ENCODE assay signal across 24 cellular contexts in genomic region chr1:201690528-201690927, GRCh38.
DNase-seq lines count a peak whose midpoint lies in the region; ATAC-seq, FAIRE-seq and TF ChIP-seq lines count a peak whose summit lies in the region.
"Had no signal": no experiment of that assay in that cellular context is flagged by ENCODE, and none has a peak within 500 bp of the region (broad histone marks: within the 10 kb centered on the region; RNA-seq: fewer than 3 reads in every experiment).

No MANE protein-coding gene starts in this region.

- H3K14ac ChIP-seq in H1 (ENCODE audit: insufficient read length) = no peak overlapping the region

- no peaks in the 10 kb centered on the region for H3K36me3 ChIP-seq in H1 (ENCODE audit: control insufficient read depth in 2 of 4, insufficient read depth in 4 of 4, low read length in 3 of 4)
- H3K36me3 ChIP-seq in left lung = no peaks in the 10 kb centered on the region

- H3K79me1 ChIP-seq in H1 (ENCODE audit: low read depth, low read length) = peaks cover 9% of the 10 kb centered on the region; the same call in 1 of the 2 replicates

- H3K36me3 Mint-ChIP-seq in activated naive CD8-positive, alpha-beta T cell = no peaks in the 10 kb centered on the region
- no peaks in the 10 kb centered on the region for H3K36me3 Mint-ChIP-seq in activated naive CD8-positive, alpha-beta T cell treated with anti-CD3 and anti-CD28 coated beads for 36 hours
- no peaks in the 10 kb centered on the region for H3K36me3 Mint-ChIP-seq in glutamatergic neuron (ENCODE audit: unreplicated experiment)
- H3K36me3 Mint-ChIP-seq: CD8-positive, alpha-beta T cell had no signal

- H3K27ac ChIP-seq in H1 (ENCODE audit: low read depth, low read length) (no peak overlapping the region), left lung (no peak overlapping the region)
- H3K27ac ChIP-seq: 22Rv1; A549; BLaER1 treated with 17β-estradiol and CSF1 and Interleukin-3, amounts not matched to agents 10 nM and 100 nM; C4-2B had no signal

- no peak overlapping the region for H2AK5ac ChIP-seq in H1 (ENCODE audit: low read depth, low read length)

- H4K91ac ChIP-seq in H1 (replicated peaks; ENCODE audit: insufficient read length, low read length) = no peak overlapping the region

- no peak overlapping the region for H2BK120ac ChIP-seq in H1 (replicated peaks; ENCODE audit: low read depth, low read length)

- no peaks in the 10 kb centered on the region for H3K9me3 Mint-ChIP-seq in activated naive CD8-positive, alpha-beta T cell (ENCODE audit: low read depth)
- H3K9me3 Mint-ChIP-seq in activated naive CD8-positive, alpha-beta T cell treated with anti-CD3 and anti-CD28 coated beads for 36 hours = peaks cover 4% of the 10 kb centered on the region
- peaks cover 17% of the 10 kb centered on the region for H3K9me3 Mint-ChIP-seq in glutamatergic neuron (ENCODE audit: unreplicated experiment)
- H3K9me3 Mint-ChIP-seq: CD4-positive, alpha-beta T cell; CD8-positive, alpha-beta T cell had no signal

- CTCF ChIA-PET in H1 (lab: Charles Lee; ENCODE audit: partially characterized antibody) = interaction anchor here (1.1 kb wide), 1 partner anchor 141 kb away, joined by 3 read pairs; no protein-coding TSS in a partner anchor

- no peak overlapping the region for H3K4ac ChIP-seq in H1 (replicated peaks; ENCODE audit: insufficient read length, low read depth, low read length)

- TF ChIP-seq RAD21 in H1 (IDR thresholded peaks at IDR 0.05 in 1 of 2, conservative IDR thresholded peaks at IDR 0.05 in 1 of 2; ENCODE audit: low read depth in 2 of 2, low read length in 2 of 2) = no peak

- H3K9ac ChIP-seq in H1 (replicated peaks in 1 of 4; ENCODE audit: extremely low read depth in 1 of 4, low read depth in 3 of 4, low read length in 3 of 4) = no peak overlapping the region
- H3K9ac ChIP-seq: BLaER1 treated with 17β-estradiol and CSF1 and Interleukin-3, amounts not matched to agents 10 nM and 100 nM had no signal

- DNase-seq in activated naive CD8-positive, alpha-beta T cell treated with anti-CD3 and anti-CD28 coated beads for 36 hours = no peak
- DNase-seq in H1 (ENCODE audit: low read depth in 1 of 2, low spot score in 2 of 2) (no peak), glutamatergic neuron (peak; percentile 6), posterior vena cava (ENCODE audit: low spot score) (peak; percentile 7), NCI-H510A (lab: John Stamatoyannopoulos, UW) (no peak), left lung (no peak), mesenteric fat pad (ENCODE audit: low spot score) (no peak)
- DNase-seq: AML-193; Caco-2; Calu3; CD4-positive, alpha-beta T cell; CD8-positive, alpha-beta T cell; DMS79 treated with DMSO at 0.1 percent for 48 hours; GF-D8 had no signal

- no peak overlapping the region for H3K4me2 ChIP-seq in H1 (ENCODE audit: insufficient read depth in 1 of 2, low read depth in 2 of 2, low read length in 2 of 2)
- H3K4me2 ChIP-seq: A549; BLaER1 treated with 17β-estradiol and CSF1 and Interleukin-3, amounts not matched to agents 10 nM and 100 nM had no signal

- H3K4me3 Mint-ChIP-seq in activated naive CD8-positive, alpha-beta T cell = no peak overlapping the region
- H3K4me3 Mint-ChIP-seq in activated naive CD8-positive, alpha-beta T cell treated with anti-CD3 and anti-CD28 coated beads for 36 hours = no peak overlapping the region
- no peak overlapping the region for H3K4me3 Mint-ChIP-seq in glutamatergic neuron (ENCODE audit: unreplicated experiment)
- H3K4me3 Mint-ChIP-seq: B cell; CD4-positive, alpha-beta T cell; CD8-positive, alpha-beta T cell had no signal

- POLR2A ChIA-PET in H1 (lab: Charles Lee; ENCODE audit: partially characterized antibody) = no interaction called here

- ATAC-seq in left lung = no peak
- ATAC-seq: A549; CD8-positive, alpha-beta T cell had no signal

- 87% methylated on average over 10 of the region's 10 CpGs; no CpG with 5 or more reads in 1 of the 2 experiments for WGBS in H1 (ENCODE audit: extremely low coverage in 1 of 2, insufficient coverage in 1 of 2, insufficient read length in 1 of 2, insufficient replicate concordance in 2 of 2, low coverage in 1 of 2, low lambda C conversion rate in 2 of 2, missing lambda C conversion rate in 1 of 2), 2 experiments

- no peak overlapping the region for H3K56ac ChIP-seq in H1 (replicated peaks; ENCODE audit: insufficient read length, low read depth, low read length)

- H3K4me1 ChIP-seq in H1 (replicated peaks in 1 of 4; ENCODE audit: control insufficient read depth in 3 of 4, insufficient read depth in 4 of 4, low read length in 3 of 4) = peaks cover 25 to 49% (median 33%) of the 10 kb centered on the region in 4 experiments
- H3K4me1 ChIP-seq in left lung = peaks cover 0 to 13% of the 10 kb centered on the region in 2 donors
- H3K4me1 ChIP-seq: Caco-2 had no signal

- TF ChIP-seq POLR2A in H1 (IDR thresholded peaks at IDR 0.05; ENCODE audit: control extremely low read depth in 1 of 2, low read depth in 2 of 2, low read length in 2 of 2) = no peak

- H2BK20ac ChIP-seq in H1 (ENCODE audit: low read length) = no peak overlapping the region

- H3K4me1 Mint-ChIP-seq in activated naive CD8-positive, alpha-beta T cell (ENCODE audit: low read depth) = no peaks in the 10 kb centered on the region
- no peaks in the 10 kb centered on the region for H3K4me1 Mint-ChIP-seq in activated naive CD8-positive, alpha-beta T cell treated with anti-CD3 and anti-CD28 coated beads for 36 hours
- peaks cover 55% of the 10 kb centered on the region for H3K4me1 Mint-ChIP-seq in glutamatergic neuron (ENCODE audit: low read depth, unreplicated experiment)
- H3K4me1 Mint-ChIP-seq: B cell had no signal

- no peaks in the 10 kb centered on the region for H3K23me2 ChIP-seq in H1 (ENCODE audit: low read depth, low read length)

- FAIRE-seq in H1 (lab: Jason Lieb, UNC) = no peak
- FAIRE-seq: A549, D721Med, G401.6, GM12891, GM19239 had no signal

- no peak overlapping the region for H4K8ac ChIP-seq in H1 (ENCODE audit: extremely low read depth, insufficient read depth, low read length)

- H3K27ac Mint-ChIP-seq in activated naive CD8-positive, alpha-beta T cell = peak overlapping the region; percentile 28
- no peak overlapping the region for H3K27ac Mint-ChIP-seq in activated naive CD8-positive, alpha-beta T cell treated with anti-CD3 and anti-CD28 coated beads for 36 hours
- H3K27ac Mint-ChIP-seq in glutamatergic neuron (ENCODE audit: unreplicated experiment) = peak overlapping the region; percentile 52
- H3K27ac Mint-ChIP-seq: B cell; CD4-positive, alpha-beta T cell; CD8-positive, alpha-beta T cell had no signal

- no peaks in the 10 kb centered on the region for H3K27me3 Mint-ChIP-seq in activated naive CD8-positive, alpha-beta T cell
- no peaks in the 10 kb centered on the region for H3K27me3 Mint-ChIP-seq in activated naive CD8-positive, alpha-beta T cell treated with anti-CD3 and anti-CD28 coated beads for 36 hours
- peaks cover 17% of the 10 kb centered on the region for H3K27me3 Mint-ChIP-seq in glutamatergic neuron (ENCODE audit: unreplicated experiment)
- H3K27me3 Mint-ChIP-seq: CD4-positive, alpha-beta T cell had no signal

- H3K4me3 ChIP-seq in H1 (ENCODE audit: extremely low read depth in 1 of 4, insufficient read depth in 2 of 4, low read depth in 3 of 4, low read length in 4 of 4) (no peak overlapping the region), left lung (no peak overlapping the region)
- H3K4me3 ChIP-seq: A549; BLaER1 treated with 17β-estradiol and CSF1 and Interleukin-3, amounts not matched to agents 10 nM and 100 nM had no signal

- no peak overlapping the region for H3K23ac ChIP-seq in H1 (ENCODE audit: insufficient read length)

- H2AFZ ChIP-seq in H1 (ENCODE audit: low read length) = no peak overlapping the region

- peaks cover 0 to 15% of the 10 kb centered on the region in 2 experiments; a peak in 1 of 4 replicates for H3K79me2 ChIP-seq in H1 (ENCODE audit: control insufficient read depth in 1 of 2, insufficient read depth in 2 of 2, low read length in 2 of 2)

- H3K9me3 ChIP-seq in H1 (ENCODE audit: insufficient read depth in 2 of 2, low read depth in 1 of 2, low read length in 1 of 2) (no peaks in the 10 kb centered on the region), left lung (no peaks in the 10 kb centered on the region)
- H3K9me3 ChIP-seq: A549; BLaER1 treated with 17β-estradiol and CSF1 and Interleukin-3, amounts not matched to agents 10 nM and 100 nM; Caco-2 had no signal

- TF ChIP-seq EP300 in H1 (IDR thresholded peaks at IDR 0.05; ENCODE audit: borderline replicate concordance in 1 of 2, low read depth in 2 of 2, low read length in 2 of 2) = no peak

- H4K20me1 ChIP-seq in H1 (replicated peaks in 1 of 2; ENCODE audit: control insufficient read depth in 1 of 2, insufficient read depth in 2 of 2, low read length in 2 of 2) = no peaks in the 10 kb centered on the region

- no peak overlapping the region; the same call in 1 of the 2 replicates for H2BK12ac ChIP-seq in H1 (ENCODE audit: low read depth, low read length)

- H3K27me3 ChIP-seq in H1 (replicated peaks in 1 of 4; ENCODE audit: control insufficient read depth in 3 of 4, extremely low read depth in 1 of 4, insufficient read depth in 3 of 4, low read length in 3 of 4) (no peaks in the 10 kb centered on the region), left lung (no peaks in the 10 kb centered on the region)
- H3K27me3 ChIP-seq: BLaER1 treated with 17β-estradiol and CSF1 and Interleukin-3, amounts not matched to agents 10 nM and 100 nM had no signal

- H2BK5ac ChIP-seq in H1 (ENCODE audit: low read depth, low read length) = no peak overlapping the region

- no peak overlapping the region for H4K5ac ChIP-seq in H1 (ENCODE audit: insufficient read length, low read depth, low read length)

- H3K18ac ChIP-seq in H1 (ENCODE audit: extremely low read depth, low read length) = no peak overlapping the region

- H2BK15ac ChIP-seq in H1 (ENCODE audit: low read length) = no peak overlapping the region

- no peak for TF ChIP-seq CTCF in H1 (IDR thresholded peaks at IDR 0.05; ENCODE audit: control extremely low read depth in 1 of 3, insufficient read depth in 1 of 3, low read depth in 1 of 3, low read length in 3 of 3)
- no peak for TF ChIP-seq CTCF in glutamatergic neuron (IDR thresholded peaks at IDR 0.05; ENCODE audit: partially characterized antibody, unreplicated experiment)
- no peak for TF ChIP-seq CTCF in left lung (IDR thresholded peaks at IDR 0.05)

- intact Hi-C loops in posterior vena cava (cut with DNase I) (loop anchor here in 1 of 2 donors (5.0 kb wide), 1 partner anchor 248 kb away; no protein-coding TSS in a partner anchor), left lung (cut with DNase I) (no loop called here)

TF ChIP-seq in H1, 55 proteins besides CTCF, POLR2A, EP300 and RAD21:
- TF ChIP-seq FOSL1 (IDR thresholded peaks at IDR 0.05; ENCODE audit: insufficient read depth, low read depth, low read length) = 0 out of 2 replicates have a peak, but pooled peaks have one; percentile 61
- TF ChIP-seq CBX8 (IDR thresholded peaks at IDR 0.05; ENCODE audit: borderline replicate concordance, low read depth, low read length) = no peak
- TF ChIP-seq EGR1 (IDR thresholded peaks at IDR 0.05; ENCODE audit: borderline replicate concordance, low read depth, low read length) = peak; percentile 89
- 0 out of 2 replicates have a peak, but pooled peaks have one; percentile 19 for TF ChIP-seq KDM1A (IDR thresholded peaks at IDR 0.05; ENCODE audit: borderline replicate concordance, low read length)

Comparison
In these comparisons a context has a peak if more than half of its experiments do, and no peak if none do; other contexts are left out.
1. DNase-seq: peak in glutamatergic neuron (single experiment) and posterior vena cava (single experiment); none in activated naive CD8-positive, alpha-beta T cell treated with anti-CD3 and anti-CD28 coated beads for 36 hours (single experiment), H1 (0 of 2), NCI-H510A (single experiment), left lung (0 of 2) and mesenteric fat pad (single experiment).